In the genomic region with DNA sequence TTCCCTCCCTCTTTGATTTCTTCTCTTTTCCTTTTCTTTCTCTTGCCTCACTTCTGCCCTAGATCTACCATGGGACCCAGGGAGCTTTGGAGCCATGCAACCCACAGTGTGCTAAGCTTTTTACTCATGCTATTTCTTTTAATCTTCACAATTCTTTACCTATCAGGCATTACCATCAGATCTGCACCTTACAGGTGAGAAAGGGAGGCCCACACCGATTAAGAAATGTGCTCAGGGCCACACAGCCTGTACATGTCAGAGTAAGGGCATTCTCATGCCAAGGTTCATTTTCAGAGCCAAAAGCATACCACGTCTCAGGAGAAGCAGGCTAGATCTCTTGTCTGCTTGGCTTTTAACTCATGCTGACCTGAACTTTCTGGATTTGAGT, we compare ENCODE assay signal across 1 cellular context.
TF ChIP-seq lines count a peak whose summit lies in the region.

No MANE protein-coding gene starts in this region.

TF ChIP-seq in GM12878, 131 proteins besides CTCF, POLR2A, EP300 and RAD21 (continued from another document):
- TF ChIP-seq, protein P1, sequence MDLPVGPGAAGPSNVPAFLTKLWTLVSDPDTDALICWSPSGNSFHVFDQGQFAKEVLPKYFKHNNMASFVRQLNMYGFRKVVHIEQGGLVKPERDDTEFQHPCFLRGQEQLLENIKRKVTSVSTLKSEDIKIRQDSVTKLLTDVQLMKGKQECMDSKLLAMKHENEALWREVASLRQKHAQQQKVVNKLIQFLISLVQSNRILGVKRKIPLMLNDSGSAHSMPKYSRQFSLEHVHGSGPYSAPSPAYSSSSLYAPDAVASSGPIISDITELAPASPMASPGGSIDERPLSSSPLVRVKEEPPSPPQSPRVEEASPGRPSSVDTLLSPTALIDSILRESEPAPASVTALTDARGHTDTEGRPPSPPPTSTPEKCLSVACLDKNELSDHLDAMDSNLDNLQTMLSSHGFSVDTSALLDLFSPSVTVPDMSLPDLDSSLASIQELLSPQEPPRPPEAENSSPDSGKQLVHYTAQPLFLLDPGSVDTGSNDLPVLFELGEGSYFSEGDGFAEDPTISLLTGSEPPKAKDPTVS (IDR thresholded peaks at IDR 0.05; ENCODE audit: low read depth, low read length): no peak
- TF ChIP-seq MXI1 (IDR thresholded peaks at IDR 0.05; ENCODE audit: low read depth, low read length): no peak
- no peak for TF ChIP-seq NR2C2 (IDR thresholded peaks at IDR 0.05; ENCODE audit: borderline replicate concordance, control insufficient read depth, insufficient read length, low read depth)
- TF ChIP-seq EGR1 (IDR thresholded peaks at IDR 0.05; ENCODE audit: borderline replicate concordance in 1 of 2, low read depth in 2 of 2, low read length in 2 of 2): no peak
- no peak for TF ChIP-seq SP1 (IDR thresholded peaks at IDR 0.05; ENCODE audit: low read depth, low read length)
- no peak for TF ChIP-seq KDM1A (IDR thresholded peaks at IDR 0.05; ENCODE audit: borderline replicate concordance)
